In the genomic region with DNA sequence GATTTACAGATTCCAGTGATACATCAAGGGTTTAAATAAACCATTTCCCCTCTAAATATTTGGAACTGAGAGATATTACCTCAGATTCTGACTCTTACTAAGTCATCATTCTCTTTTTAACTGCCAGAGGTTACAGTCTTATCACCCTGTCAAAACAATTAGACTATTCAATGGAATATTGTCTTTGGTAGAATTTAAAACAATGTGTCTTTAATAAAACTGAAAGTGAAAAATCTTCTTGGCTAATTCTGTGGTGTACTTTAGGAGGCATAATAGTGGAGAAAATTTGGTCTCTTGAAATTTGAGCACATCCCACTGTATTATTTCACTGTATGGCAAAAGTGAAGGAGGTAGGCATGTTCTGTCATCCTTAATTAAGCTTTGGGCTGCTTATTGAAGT, we compare ENCODE assay signal across 23 cellular contexts. TPM values are rescaled to one million over a fixed set of nuclear protein-coding genes. Genes with fewer than 3 reads are reported as not detected.
A peak's percentile ranks its signal among the peaks of the same experiment; 100 is the strongest.
DNase-seq lines count a peak whose midpoint lies in the region; TF ChIP-seq lines count a peak whose summit lies in the region.
"Had no signal": no experiment of that assay in that cellular context is flagged by ENCODE, and none has a peak within 500 bp of the region (broad histone marks: within the 10 kb centered on the region; RNA-seq: fewer than 3 reads in every experiment).

No MANE protein-coding gene starts in this region.

- no peak overlapping the region for H3K4me3 Mint-ChIP-seq in MCF 10A (ENCODE audit: unreplicated experiment)
- H3K4me3 Mint-ChIP-seq: dendritic cell treated with granulocyte-macrophage colony-stimulating factor and Interleukin-4, amounts not matched to agents 40 ng/mL and 50 ng/mL, for 4 days; neural progenitor cell; T-helper 2 cell treated with Interferon-gamma antibody and Interleukin-4, amounts not matched to agents 5 μg/mL and 100 μg/mL, for 36 hours had no signal

- H2AFZ ChIP-seq in Karpas-422 (ENCODE audit: low read length), result no peak overlapping the region
- H2AFZ ChIP-seq: neural progenitor cell had no signal

- H3K27ac ChIP-seq in breast epithelium, result no peak overlapping the region
- peak overlapping the region; percentile 32 to 65 for H3K27ac ChIP-seq in testis
- no peak overlapping the region for H3K27ac ChIP-seq in Karpas-422 (ENCODE audit: low read length)
- H3K27ac ChIP-seq: 22Rv1, BLaER1, HL-60, neural progenitor cell, right lobe of liver had no signal

- no peak for TF ChIP-seq CTCF in MCF 10A (IDR thresholded peaks at IDR 0.05; ENCODE audit: unreplicated experiment)
- TF ChIP-seq CTCF in breast epithelium (IDR thresholded peaks at IDR 0.05), result no peak
- TF ChIP-seq CTCF in testis (IDR thresholded peaks at IDR 0.05), result no peak

- no peaks in the 10 kb centered on the region for H3K27me3 Mint-ChIP-seq in MCF 10A (ENCODE audit: insufficient read depth, unreplicated experiment)
- H3K27me3 Mint-ChIP-seq: dendritic cell treated with granulocyte-macrophage colony-stimulating factor and Interleukin-4, amounts not matched to agents 40 ng/mL and 50 ng/mL, for 4 days had no signal

- TF ChIP-seq POLR2A in breast epithelium (IDR thresholded peaks at IDR 0.05) (no peak), testis (IDR thresholded peaks at IDR 0.05) (no peak)

- H3K4me2 ChIP-seq in Karpas-422 (ENCODE audit: low read depth, low read length, poor library complexity, severe bottlenecking), result no peak overlapping the region
- H3K4me2 ChIP-seq: BLaER1, neural progenitor cell had no signal

- H3K36me3 ChIP-seq in breast epithelium (peaks cover 7% of the 10 kb centered on the region), testis (ENCODE audit: low read depth, missing control alignments) (no peaks in the 10 kb centered on the region), Karpas-422 (ENCODE audit: insufficient read depth, low read length) (no peaks in the 10 kb centered on the region)

- BruUV-seq in MCF 10A (replicated peaks; lab: Mats Ljungman, UMichigan), result no TSS peak

- intact Hi-C loops in MCF 10A (cut with micrococcal nuclease), result loop anchor here (5.0 kb wide), 1 partner anchor 46 kb away; a partner anchor contains a TSS
- intact Hi-C loops in breast epithelium (cut with DNase I; ENCODE audit: low total_unique reads), result no loop called here
- intact Hi-C loops in testis (cut with DNase I; ENCODE audit: low total_unique reads), result no loop called here

- DNase-seq in MCF 10A (ENCODE audit: unreplicated experiment) (no peak), breast epithelium (ENCODE audit: low spot score in 2 of 2) (no peak), OCI-M1 (lab: John Stamatoyannopoulos, UW) (peak; percentile 39), foreskin melanocyte (peak; percentile 67), testis (no peak), Karpas-422 (no peak), NCI-H2196 (lab: John Stamatoyannopoulos, UW; ENCODE audit: unreplicated experiment) (no peak)
- no peak for DNase-seq in activated CD8-positive, alpha-beta memory T cell treated with anti-CD3 and anti-CD28 coated beads, Interleukin-2, amount 50 U/mL, for 4 hours
- DNase-seq: activated CD4-positive, alpha-beta T cell treated with anti-CD3 and anti-CD28 coated beads for 1 hour; activated naive CD4-positive, alpha-beta T cell treated with Interleukin-2 at 50 U/mL for 16 hours; DMS 273 treated with DMSO at 0.1 percent for 48 hours; glutamatergic neuron; Kasumi-1; NCI-H1436; NCI-H345; right lobe of liver; SHP77 had no signal

- no peak overlapping the region for H3K4me3 ChIP-seq in breast epithelium
- H3K4me3 ChIP-seq in testis, result no peak overlapping the region
- no peak overlapping the region for H3K4me3 ChIP-seq in Karpas-422 (ENCODE audit: low read length)
- H3K4me3 ChIP-seq: BLaER1, neural progenitor cell, right lobe of liver had no signal

- CTCF ChIA-PET in MCF 10A (lab: Yijun Ruan, JAX), result interaction anchor here (0.5 to 1.2 kb wide), 3 partner anchors 21 to 747 kb away, joined by 3 read pairs; no protein-coding TSS in a partner anchor

- H3K4me1 Mint-ChIP-seq in MCF 10A (ENCODE audit: insufficient read depth, unreplicated experiment), result peaks cover 7% of the 10 kb centered on the region

- H3K9me2 ChIP-seq in Karpas-422 (replicated peaks; ENCODE audit: insufficient read depth, low read length), result no peaks in the 10 kb centered on the region

- H3K4me1 ChIP-seq in breast epithelium (peaks cover 6 to 15% of the 10 kb centered on the region in 2 donors), testis (peaks cover 49% of the 10 kb centered on the region), Karpas-422 (ENCODE audit: low read length) (no peaks in the 10 kb centered on the region)
- H3K4me1 ChIP-seq: neural progenitor cell, right lobe of liver had no signal

- H3K36me3 Mint-ChIP-seq in MCF 10A (ENCODE audit: insufficient read depth, unreplicated experiment), result peaks cover 46% of the 10 kb centered on the region

- H4K20me1 ChIP-seq in Karpas-422 (ENCODE audit: insufficient read depth, low read depth, low read length), result no peaks in the 10 kb centered on the region
- H4K20me1 ChIP-seq: BLaER1 had no signal

- H3K27ac Mint-ChIP-seq in MCF 10A (ENCODE audit: low read depth, unreplicated experiment), result peak overlapping the region; percentile 66
- H3K27ac Mint-ChIP-seq: dendritic cell treated with granulocyte-macrophage colony-stimulating factor and Interleukin-4, amounts not matched to agents 40 ng/mL and 50 ng/mL, for 4 days; neural progenitor cell; T-helper 2 cell treated with Interferon-gamma antibody and Interleukin-4, amounts not matched to agents 5 μg/mL and 100 μg/mL, for 36 hours had no signal

- H3K9me3 Mint-ChIP-seq in MCF 10A (ENCODE audit: unreplicated experiment), result no peaks in the 10 kb centered on the region
- H3K9me3 Mint-ChIP-seq: dendritic cell treated with granulocyte-macrophage colony-stimulating factor and Interleukin-4, amounts not matched to agents 40 ng/mL and 50 ng/mL, for 4 days; neural progenitor cell; T-helper 2 cell treated with Interferon-gamma antibody and Interleukin-4, amounts not matched to agents 5 μg/mL and 100 μg/mL, for 36 hours had no signal

- no peaks in the 10 kb centered on the region for H3K79me2 ChIP-seq in Karpas-422 (ENCODE audit: low read length)

- POLR2A ChIA-PET in MCF 10A (lab: Yijun Ruan, JAX), result interaction anchor here (1.3 to 2.3 kb wide), 4 partner anchors 12 to 133 kb away, joined by 4 read pairs; a partner anchor contains a TSS

- H3K9ac ChIP-seq in Karpas-422 (ENCODE audit: low read length), result no peak overlapping the region
- H3K9ac ChIP-seq: BLaER1, neural progenitor cell had no signal

- H3K27me3 ChIP-seq in breast epithelium (no peaks in the 10 kb centered on the region), testis (no peaks in the 10 kb centered on the region), Karpas-422 (ENCODE audit: low read length) (peaks cover 4% of the 10 kb centered on the region; the same call in 1 of the 2 replicates)
- H3K27me3 ChIP-seq: BLaER1, neural progenitor cell, right lobe of liver had no signal

- H3K9me3 ChIP-seq in breast epithelium, result no peaks in the 10 kb centered on the region
- H3K9me3 ChIP-seq in testis, result no peaks in the 10 kb centered on the region
- peaks cover 4% of the 10 kb centered on the region for H3K9me3 ChIP-seq in Karpas-422 (ENCODE audit: low read length)
- H3K9me3 ChIP-seq: BLaER1, right lobe of liver had no signal

RNA-seq across cellular contexts. Expression of a gene that starts 47.8 kb away (rescaled TPM):
- total RNA-seq in MCF 10A (2022) (0.26 TPM in 1 of 2 replicates, not detected in the other), breast epithelium (under 1 TPM in 1 of 3 donors, not detected in 2; 0.15 TPM), testis (10 to 100 TPM in 1 of 2 donors, 1 to 10 TPM in 1; 5.9 to 13.1 TPM)
- polyA plus RNA-seq in testis (ENCODE audit: insufficient read depth, low read depth, low replicate concordance), result 12.3 TPM
- not detected in 2 replicates for total RNA-seq in Karpas-422 (2014; rRNA removed; shearing (Covaris generic); ENCODE audit: low replicate concordance)

RNA-seq across cellular contexts. Expression of a gene that starts 48.9 kb away (rescaled TPM):
- total RNA-seq in MCF 10A (2022) (100 and 115 TPM in 2 replicates), breast epithelium (100 to 1,000 TPM in 1 of 3 donors, 10 to 100 TPM in 2; 86.9 to 101 (median 93.4) TPM), testis (10 to 100 TPM; 65.0 to 69.9 TPM)
- polyA plus RNA-seq in testis (ENCODE audit: insufficient read depth, low read depth, low replicate concordance), result 68.2 TPM
- not detected in 2 replicates for total RNA-seq in Karpas-422 (2014; rRNA removed; shearing (Covaris generic); ENCODE audit: low replicate concordance)

Comparison
In these comparisons a context has a peak if more than half of its experiments do, and no peak if none do; other contexts are left out.
1. DNase-seq: peak in OCI-M1 (single experiment) and foreskin melanocyte (single experiment); none in MCF 10A (single experiment), breast epithelium (0 of 2), testis (single experiment), Karpas-422 (single experiment), activated CD8-positive, alpha-beta memory T cell treated with anti-CD3 and anti-CD28 coated beads, Interleukin-2, amount 50 U/mL, for 4 hours (single experiment) and NCI-H2196 (single experiment).
2. H3K27ac ChIP-seq: peak in testis (2 of 2); none in breast epithelium (0 of 2) and Karpas-422 (single experiment).
3. RNA of a gene that starts 48.9 kb away (total RNA-seq): 100 to 115 TPM in MCF 10A, 86.9 to 101 TPM in breast epithelium and 65.0 to 69.9 TPM in testis; not detected in Karpas-422; every median in the first group is over 10 times any median in the second.